In genomic region chr4:158459085-158459820, GRCh38 we compare ENCODE assay signal across 33 cellular contexts.
DNase-seq lines count a peak whose midpoint lies in the region; ATAC-seq, FAIRE-seq and TF ChIP-seq lines count a peak whose summit lies in the region.
"Had no signal": no experiment of that assay in that cellular context is flagged by ENCODE, and none has a peak within 500 bp of the region (broad histone marks: within the 10 kb centered on the region; RNA-seq: fewer than 3 reads in every experiment).

No MANE protein-coding gene starts in this region.

- no TSS peak for BruUV-seq in MCF 10A (replicated peaks; lab: Mats Ljungman, UMichigan)

- H3K27me3 ChIP-seq in breast epithelium: no peaks in the 10 kb centered on the region
- no peaks in the 10 kb centered on the region for H3K27me3 ChIP-seq in ascending aorta
- no peaks in the 10 kb centered on the region for H3K27me3 ChIP-seq in suprapubic skin
- H3K27me3 ChIP-seq: esophagus squamous epithelium, gastroesophageal sphincter, hepatocyte, ovary, testis had no signal

- TF ChIP-seq EP300 in suprapubic skin (IDR thresholded peaks at IDR 0.05): no peak

- DNase-seq in MCF 10A (ENCODE audit: unreplicated experiment) (peak; percentile 46), breast epithelium (ENCODE audit: low spot score in 2 of 2) (no peak), WTC11 (ENCODE audit: low spot score) (no peak), fibroblast of the aortic adventitia (ENCODE audit: low read depth) (peak; percentile 12), ascending aorta (ENCODE audit: low spot score in 2 of 2) (no peak), GM12892 (ENCODE audit: insufficient read length) (no peak), suprapubic skin (ENCODE audit: low spot score in 2 of 2) (no peak)
- DNase-seq: activated CD4-positive, alpha-beta memory T cell treated with anti-CD3 and anti-CD28 coated beads for 36 hours; activated CD4-positive, alpha-beta T cell treated with anti-CD3 and anti-CD28 coated beads for 1 hour; activated CD8-positive, alpha-beta memory T cell treated with anti-CD3 and anti-CD28 coated beads, Interleukin-2, amount 50 U/mL, for 4 hours; activated naive CD4-positive, alpha-beta T cell; dermis blood vessel endothelial cell; DND-41; esophagus squamous epithelium; HCEC 1CT; left cardiac atrium; NCI-H1105; NCI-H187 treated with DMSO at 0.1 percent for 48 hours; NCI-H2171; NCI-H524; ovary; PC-3; stimulated activated naive B cell treated with anti-CD40 and anti-IgM and Interleukin-4, amounts not matched to agents 10 μg/mL and 1 μg/mL and 100 μg/mL, for 72 hours; T-helper 17 cell; testis had no signal

- no peak overlapping the region for H3K4me3 Mint-ChIP-seq in MCF 10A (ENCODE audit: unreplicated experiment)
- no peak overlapping the region for H3K4me3 Mint-ChIP-seq in WTC11
- H3K4me3 Mint-ChIP-seq: activated CD4-positive, alpha-beta memory T cell treated with anti-CD3 and anti-CD28 coated beads for 36 hours; central memory CD8-positive, alpha-beta T cell; memory B cell; stimulated activated naive B cell treated with anti-CD40 and anti-IgM and Interleukin-4, amounts not matched to agents 10 μg/mL and 1 μg/mL and 100 μg/mL, for 72 hours; T-helper 17 cell had no signal

- H3K36me3 Mint-ChIP-seq in MCF 10A (ENCODE audit: insufficient read depth, unreplicated experiment) (no peaks in the 10 kb centered on the region), WTC11 (no peaks in the 10 kb centered on the region)
- H3K36me3 Mint-ChIP-seq: activated CD4-positive, alpha-beta memory T cell treated with anti-CD3 and anti-CD28 coated beads for 36 hours; memory B cell; stimulated activated naive B cell treated with anti-CD40 and anti-IgM and Interleukin-4, amounts not matched to agents 10 μg/mL and 1 μg/mL and 100 μg/mL, for 72 hours had no signal

- no peak for FAIRE-seq in GM12892 (lab: Jason Lieb, UNC)
- FAIRE-seq: GM19239 had no signal

- H3K36me3 ChIP-seq in breast epithelium: no peaks in the 10 kb centered on the region
- H3K36me3 ChIP-seq in ascending aorta: no peaks in the 10 kb centered on the region
- no peaks in the 10 kb centered on the region for H3K36me3 ChIP-seq in suprapubic skin
- H3K36me3 ChIP-seq: esophagus squamous epithelium, gastroesophageal sphincter, ovary had no signal

- H3K27ac ChIP-seq in breast epithelium (no peak overlapping the region), ascending aorta (no peak overlapping the region), suprapubic skin (no peak overlapping the region)
- H3K27ac ChIP-seq: esophagus squamous epithelium, gastroesophageal sphincter, hepatocyte, ovary, testis had no signal

- H3K27ac Mint-ChIP-seq in MCF 10A (ENCODE audit: low read depth, unreplicated experiment) (peak overlapping the region; percentile 95), WTC11 (no peak overlapping the region)
- H3K27ac Mint-ChIP-seq: activated CD4-positive, alpha-beta memory T cell treated with anti-CD3 and anti-CD28 coated beads for 36 hours; memory B cell; stimulated activated naive B cell treated with anti-CD40 and anti-IgM and Interleukin-4, amounts not matched to agents 10 μg/mL and 1 μg/mL and 100 μg/mL, for 72 hours; T-helper 17 cell had no signal

- TF ChIP-seq POLR2A in breast epithelium (IDR thresholded peaks at IDR 0.05) (no peak), GM12892 (IDR thresholded peaks at IDR 0.05; ENCODE audit: low read depth, low read length) (no peak), suprapubic skin (IDR thresholded peaks at IDR 0.05) (no peak)

- intact Hi-C loops in MCF 10A (cut with micrococcal nuclease): no loop called here
- intact Hi-C loops in breast epithelium (cut with DNase I; ENCODE audit: low total_unique reads): no loop called here
- intact Hi-C loops in ascending aorta (cut with DNase I): no loop called here

- H3K4me3 ChIP-seq in breast epithelium (no peak overlapping the region), fibroblast of the aortic adventitia (ENCODE audit: low read depth, low read length) (no peak overlapping the region), ascending aorta (no peak overlapping the region), suprapubic skin (no peak overlapping the region)
- H3K4me3 ChIP-seq: esophagus squamous epithelium, gastroesophageal sphincter, hepatocyte, ovary, testis had no signal

- POLR2A ChIA-PET in MCF 10A (lab: Yijun Ruan, JAX) (interaction anchor here (0.7 to 4.4 kb wide), 7 partner anchors 13 to 145 kb away, joined by 3 to 30 read pairs (median 4); no protein-coding TSS in a partner anchor), WTC11 (lab: Charles Lee) (no interaction called here)

- H3K9me3 ChIP-seq in breast epithelium: no peaks in the 10 kb centered on the region
- no peaks in the 10 kb centered on the region for H3K9me3 ChIP-seq in ascending aorta
- H3K9me3 ChIP-seq in suprapubic skin: no peaks in the 10 kb centered on the region
- H3K9me3 ChIP-seq: esophagus squamous epithelium, gastroesophageal sphincter, ovary, testis had no signal

- peaks cover 6% of the 10 kb centered on the region for H3K9me3 Mint-ChIP-seq in MCF 10A (ENCODE audit: unreplicated experiment)
- H3K9me3 Mint-ChIP-seq in WTC11: peaks cover 5% of the 10 kb centered on the region; the same call in 1 of the 2 replicates
- H3K9me3 Mint-ChIP-seq: activated CD4-positive, alpha-beta memory T cell treated with anti-CD3 and anti-CD28 coated beads for 36 hours had no signal

- H3K4me1 Mint-ChIP-seq in MCF 10A (ENCODE audit: insufficient read depth, unreplicated experiment): peaks cover 47% of the 10 kb centered on the region
- no peaks in the 10 kb centered on the region for H3K4me1 Mint-ChIP-seq in WTC11
- H3K4me1 Mint-ChIP-seq: central memory CD8-positive, alpha-beta T cell; memory B cell; stimulated activated naive B cell treated with anti-CD40 and anti-IgM and Interleukin-4, amounts not matched to agents 10 μg/mL and 1 μg/mL and 100 μg/mL, for 72 hours; T-helper 17 cell had no signal

- TF ChIP-seq CTCF in MCF 10A (IDR thresholded peaks at IDR 0.05; ENCODE audit: unreplicated experiment) (no peak), breast epithelium (IDR thresholded peaks at IDR 0.05) (no peak), WTC11 (IDR thresholded peaks at IDR 0.05) (no peak), fibroblast of the aortic adventitia (IDR thresholded peaks at IDR 0.05; ENCODE audit: insufficient read depth, low read length) (no peak), ascending aorta (IDR thresholded peaks at IDR 0.05) (no peak), suprapubic skin (IDR thresholded peaks at IDR 0.05) (no peak)

- H3K27me3 Mint-ChIP-seq in MCF 10A (ENCODE audit: insufficient read depth, unreplicated experiment) (no peaks in the 10 kb centered on the region), WTC11 (ENCODE audit: low read depth) (no peaks in the 10 kb centered on the region)
- H3K27me3 Mint-ChIP-seq: activated CD4-positive, alpha-beta memory T cell treated with anti-CD3 and anti-CD28 coated beads for 36 hours; central memory CD8-positive, alpha-beta T cell; memory B cell; stimulated activated naive B cell treated with anti-CD40 and anti-IgM and Interleukin-4, amounts not matched to agents 10 μg/mL and 1 μg/mL and 100 μg/mL, for 72 hours; T-helper 17 cell had no signal

- H3K4me1 ChIP-seq in breast epithelium (no peaks in the 10 kb centered on the region), ascending aorta (no peaks in the 10 kb centered on the region), suprapubic skin (no peaks in the 10 kb centered on the region)
- H3K4me1 ChIP-seq: esophagus squamous epithelium, gastroesophageal sphincter, testis had no signal

- CTCF ChIA-PET in MCF 10A (lab: Yijun Ruan, JAX) (interaction anchor here (0.7 to 1.6 kb wide), 5 partner anchors 75 to 198 kb away, joined by 3 to 4 read pairs (median 4); no protein-coding TSS in a partner anchor), WTC11 (lab: Charles Lee) (interaction anchor here (2.2 kb wide), 1 partner anchor 37 kb away, joined by 11 read pairs; no protein-coding TSS in a partner anchor)

- ATAC-seq in WTC11 (peak; percentile 80), GM21576 (IDR thresholded peaks at IDR 0.05; ENCODE audit: unreplicated experiment) (no peak)
- ATAC-seq: gastroesophageal sphincter; left cardiac atrium; PC-3; Right ventricle myocardium inferior; SK-N-SH treated with all-trans-retinoic acid at 6 μM for 48 hours; stimulated activated naive B cell treated with anti-CD40 and anti-IgM and Interleukin-4, amounts not matched to agents 10 μg/mL and 1 μg/mL and 100 μg/mL, for 72 hours; T-helper 17 cell had no signal

TF ChIP-seq in WTC11, 78 proteins besides CTCF, POLR2A, EP300 and RAD21 (continues in another document):
- TF ChIP-seq IRF2 (CRISPR knock-in tag; IDR thresholded peaks at IDR 0.05; ENCODE audit: borderline replicate concordance, low read depth) (no peak), NFATC4 (CRISPR knock-in tag; IDR thresholded peaks at IDR 0.05) (no peak), ELF4 (CRISPR knock-in tag; IDR thresholded peaks at IDR 0.05; ENCODE audit: low read depth) (no peak), FOXJ3 (CRISPR knock-in tag; IDR thresholded peaks at IDR 0.05; ENCODE audit: borderline replicate concordance) (no peak), TEAD1 (CRISPR knock-in tag; IDR thresholded peaks at IDR 0.05) (no peak)
- TF ChIP-seq, protein P1, sequence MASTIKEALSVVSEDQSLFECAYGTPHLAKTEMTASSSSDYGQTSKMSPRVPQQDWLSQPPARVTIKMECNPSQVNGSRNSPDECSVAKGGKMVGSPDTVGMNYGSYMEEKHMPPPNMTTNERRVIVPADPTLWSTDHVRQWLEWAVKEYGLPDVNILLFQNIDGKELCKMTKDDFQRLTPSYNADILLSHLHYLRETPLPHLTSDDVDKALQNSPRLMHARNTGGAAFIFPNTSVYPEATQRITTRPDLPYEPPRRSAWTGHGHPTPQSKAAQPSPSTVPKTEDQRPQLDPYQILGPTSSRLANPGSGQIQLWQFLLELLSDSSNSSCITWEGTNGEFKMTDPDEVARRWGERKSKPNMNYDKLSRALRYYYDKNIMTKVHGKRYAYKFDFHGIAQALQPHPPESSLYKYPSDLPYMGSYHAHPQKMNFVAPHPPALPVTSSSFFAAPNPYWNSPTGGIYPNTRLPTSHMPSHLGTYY (CRISPR knock-in tag; IDR thresholded peaks at IDR 0.05): no peak
- TF ChIP-seq, protein P2, sequence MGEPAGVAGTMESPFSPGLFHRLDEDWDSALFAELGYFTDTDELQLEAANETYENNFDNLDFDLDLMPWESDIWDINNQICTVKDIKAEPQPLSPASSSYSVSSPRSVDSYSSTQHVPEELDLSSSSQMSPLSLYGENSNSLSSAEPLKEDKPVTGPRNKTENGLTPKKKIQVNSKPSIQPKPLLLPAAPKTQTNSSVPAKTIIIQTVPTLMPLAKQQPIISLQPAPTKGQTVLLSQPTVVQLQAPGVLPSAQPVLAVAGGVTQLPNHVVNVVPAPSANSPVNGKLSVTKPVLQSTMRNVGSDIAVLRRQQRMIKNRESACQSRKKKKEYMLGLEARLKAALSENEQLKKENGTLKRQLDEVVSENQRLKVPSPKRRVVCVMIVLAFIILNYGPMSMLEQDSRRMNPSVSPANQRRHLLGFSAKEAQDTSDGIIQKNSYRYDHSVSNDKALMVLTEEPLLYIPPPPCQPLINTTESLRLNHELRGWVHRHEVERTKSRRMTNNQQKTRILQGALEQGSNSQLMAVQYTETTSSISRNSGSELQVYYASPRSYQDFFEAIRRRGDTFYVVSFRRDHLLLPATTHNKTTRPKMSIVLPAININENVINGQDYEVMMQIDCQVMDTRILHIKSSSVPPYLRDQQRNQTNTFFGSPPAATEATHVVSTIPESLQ (CRISPR knock-in tag; IDR thresholded peaks at IDR 0.05): no peak

Comparison
In these comparisons a context has a peak if more than half of its experiments do, and no peak if none do; other contexts are left out.
1. DNase-seq: peak in MCF 10A (single experiment) and fibroblast of the aortic adventitia (single experiment); none in breast epithelium (0 of 2), WTC11 (single experiment), ascending aorta (0 of 2), GM12892 (single experiment) and suprapubic skin (0 of 2).